In genomic region chr15:68843425-68844311, GRCh38 we compare ENCODE assay signal across 8 cellular contexts. TPM values are rescaled to one million over a fixed set of nuclear protein-coding genes. Genes with fewer than 3 reads are reported as not detected.
DNase-seq lines count a peak whose midpoint lies in the region; ATAC-seq lines count a peak whose summit lies in the region.

No MANE protein-coding gene starts in this region.

- peaks cover 18 to 46% (median 31%) of the 10 kb centered on the region in 3 donors for H3K27me3 Mint-ChIP-seq in immature natural killer cell (ENCODE audit: low read depth in 3 of 3)

- ATAC-seq in stimulated activated effector memory CD8-positive, alpha-beta T cell treated with anti-CD3 and anti-CD28 coated beads, Interleukin-12 subunit alpha, Interleukin-12 subunit beta, amount 100 ng/mL, for 72 hours, result peak; percentile 91
- no peak for ATAC-seq in HG03565 (IDR thresholded peaks at IDR 0.05; ENCODE audit: unreplicated experiment)

- H3K9ac ChIP-seq in adipocyte (ENCODE audit: low read length), result no peak overlapping the region

- peak overlapping the region; percentile 48 to 82 (median 72) for H3K4me3 Mint-ChIP-seq in immature natural killer cell
- peak overlapping the region; percentile 66 for H3K4me3 Mint-ChIP-seq in stimulated activated effector memory CD8-positive, alpha-beta T cell treated with anti-CD3 and anti-CD28 coated beads, Interleukin-12 subunit alpha, Interleukin-12 subunit beta, amount 100 ng/mL, for 72 hours

- H3K36me3 ChIP-seq in adipocyte (ENCODE audit: control insufficient read depth, insufficient read depth, low read length, severe bottlenecking), result no peaks in the 10 kb centered on the region

- peaks cover 5% of the 10 kb centered on the region for H3K9me3 ChIP-seq in adipocyte (ENCODE audit: control insufficient read depth, low read length)

- H3K4me1 ChIP-seq in adipocyte (ENCODE audit: control insufficient read depth, insufficient read depth, low read length), result no peaks in the 10 kb centered on the region

- H3K4me1 Mint-ChIP-seq in immature natural killer cell, result peaks cover 17 to 22% of the 10 kb centered on the region in 2 donors
- peaks cover 16% of the 10 kb centered on the region for H3K4me1 Mint-ChIP-seq in stimulated activated effector memory CD8-positive, alpha-beta T cell treated with anti-CD3 and anti-CD28 coated beads, Interleukin-12 subunit alpha, Interleukin-12 subunit beta, amount 100 ng/mL, for 72 hours

- peaks cover 59% of the 10 kb centered on the region for H3K27me3 ChIP-seq in adipocyte (replicated peaks; ENCODE audit: control insufficient read depth, insufficient read depth, low read length)

- DNase-seq in DMS53 treated with DMSO at 0.1 percent for 48 hours (lab: John Stamatoyannopoulos, UW; ENCODE audit: unreplicated experiment), result peak; percentile 19
- DNase-seq in NCI-H345 (lab: John Stamatoyannopoulos, UW), result peak; percentile 28
- DNase-seq in adipocyte (ENCODE audit: low read depth), result peak; percentile 30
- DNase-seq in immature natural killer cell, result peak; percentile 21 to 33 (median 28)
- DNase-seq in stimulated activated effector memory CD8-positive, alpha-beta T cell treated with anti-CD3 and anti-CD28 coated beads, Interleukin-12 subunit alpha, Interleukin-12 subunit beta, amount 100 ng/mL, for 72 hours (ENCODE audit: low spot score in 2 of 2), result peak in 1 of 2 donors; percentile 60
- DNase-seq in G401 (ENCODE audit: low spot score), result no peak
- no peak for DNase-seq in NCI-H1930 (lab: John Stamatoyannopoulos, UW)

- H3K27ac Mint-ChIP-seq in immature natural killer cell, result no peak overlapping the region
- H3K27ac Mint-ChIP-seq in stimulated activated effector memory CD8-positive, alpha-beta T cell treated with anti-CD3 and anti-CD28 coated beads, Interleukin-12 subunit alpha, Interleukin-12 subunit beta, amount 100 ng/mL, for 72 hours, result no peak overlapping the region

- no peaks in the 10 kb centered on the region for H3K36me3 Mint-ChIP-seq in immature natural killer cell
- H3K36me3 Mint-ChIP-seq in stimulated activated effector memory CD8-positive, alpha-beta T cell treated with anti-CD3 and anti-CD28 coated beads, Interleukin-12 subunit alpha, Interleukin-12 subunit beta, amount 100 ng/mL, for 72 hours, result no peaks in the 10 kb centered on the region

- in situ Hi-C loops in G401 (cut with HindIII; ENCODE audit: low sequenced_read_pairs), result no loop called here

- H3K9me3 Mint-ChIP-seq in immature natural killer cell, result peaks cover 0 to 2% (median 0%) of the 10 kb centered on the region in 6 donors
- H3K9me3 Mint-ChIP-seq in stimulated activated effector memory CD8-positive, alpha-beta T cell treated with anti-CD3 and anti-CD28 coated beads, Interleukin-12 subunit alpha, Interleukin-12 subunit beta, amount 100 ng/mL, for 72 hours, result no peaks in the 10 kb centered on the region

- peak overlapping the region; percentile 75 for H3K4me3 ChIP-seq in adipocyte (ENCODE audit: low read length)

RNA-seq across cellular contexts. Expression of gene ANP32A, which starts 23.0 kb away (rescaled TPM):
- 100 to 1,000 TPM in 1 of 3 donors, 10 to 100 TPM in 2; 76.3 to 147 (median 85.2) TPM for polyA plus RNA-seq in immature natural killer cell
- total RNA-seq in G401 (2014; rRNA removed; shearing (Covaris generic)), result 35.3 and 124 TPM in 2 replicates

Comparison
In these comparisons a context has a peak if more than half of its experiments do, and no peak if none do; other contexts are left out.
1. DNase-seq: peak in DMS53 treated with DMSO at 0.1 percent for 48 hours (single experiment), NCI-H345 (single experiment), adipocyte (single experiment) and immature natural killer cell (3 of 3); none in G401 (single experiment) and NCI-H1930 (0 of 2).